Comparison of ENCODE assay signal across 1 cellular context in genomic region chr15:40564591-40565332, GRCh38.
A peak's percentile ranks its signal among the peaks of the same experiment; 100 is the strongest.
TF ChIP-seq lines count a peak whose summit lies in the region.

Gene CCDC32 (minus strand): TSS chr15:40565042. CDS start chr15:40563015, 2,027 bp downstream.

TF ChIP-seq in HepG2, 621 proteins besides CTCF, POLR2A, EP300 and RAD21 (continued from another document and continues in another):
- peak; percentile 72 to 79 for TF ChIP-seq HMGXB4 (CRISPR knock-in tag; IDR thresholded peaks at IDR 0.05; ENCODE audit: borderline replicate concordance in 1 of 2, low read depth in 1 of 2)
- TF ChIP-seq FOXC1 (CRISPR knock-in tag; IDR thresholded peaks at IDR 0.05; ENCODE audit: borderline replicate concordance) = peak; percentile 60; the same call in 1 of the 2 replicates
- no peak for TF ChIP-seq ZNF18 (CRISPR knock-in tag; IDR thresholded peaks at IDR 0.05; ENCODE audit: insufficient replicate concordance)
- TF ChIP-seq ZNF674 (CRISPR knock-in tag; IDR thresholded peaks at IDR 0.05; ENCODE audit: low read depth) = no peak
- no peak for TF ChIP-seq ZFP36 (IDR thresholded peaks at IDR 0.05; ENCODE audit: borderline replicate concordance, low read depth, low read length, partially characterized antibody)
- no peak for TF ChIP-seq SCMH1 (CRISPR knock-in tag; IDR thresholded peaks at IDR 0.05; ENCODE audit: borderline replicate concordance)
- TF ChIP-seq ZNF570 (CRISPR knock-in tag; IDR thresholded peaks at IDR 0.05; ENCODE audit: borderline replicate concordance) = no peak
- TF ChIP-seq ZNF225 (CRISPR knock-in tag; IDR thresholded peaks at IDR 0.05) = no peak; the same call in 1 of the 2 replicates
- no peak for TF ChIP-seq ZNF841 (CRISPR knock-in tag; IDR thresholded peaks at IDR 0.05; ENCODE audit: borderline replicate concordance)
- TF ChIP-seq E2F1 (CRISPR knock-in tag; IDR thresholded peaks at IDR 0.05) = no peak
- peak; percentile 63; the same call in 1 of the 2 replicates for TF ChIP-seq TFDP2 (CRISPR knock-in tag; IDR thresholded peaks at IDR 0.05)
- peak; percentile 65; the same call in 1 of the 2 replicates for TF ChIP-seq HES4 (CRISPR knock-in tag; IDR thresholded peaks at IDR 0.05; ENCODE audit: borderline replicate concordance)
- no peak; the same call in 1 of the 2 replicates for TF ChIP-seq ZNF678 (CRISPR knock-in tag; IDR thresholded peaks at IDR 0.05)
- no peak for TF ChIP-seq ZFP1 (CRISPR knock-in tag; IDR thresholded peaks at IDR 0.05)
- TF ChIP-seq ZNF792 (CRISPR knock-in tag; IDR thresholded peaks at IDR 0.05) = peak; percentile 63; the same call in 1 of the 2 replicates
- TF ChIP-seq CENPX (CRISPR knock-in tag; IDR thresholded peaks at IDR 0.05) = no peak
- TF ChIP-seq TMF1 (CRISPR knock-in tag; IDR thresholded peaks at IDR 0.05; ENCODE audit: low read depth) = no peak
- TF ChIP-seq KIAA2018 (CRISPR knock-in tag; IDR thresholded peaks at IDR 0.05; ENCODE audit: borderline replicate concordance) = no peak
- 0 out of 2 replicates have a peak, but pooled peaks have one; percentile 33 for TF ChIP-seq ZNF276 (CRISPR knock-in tag; IDR thresholded peaks at IDR 0.05; ENCODE audit: low read depth)
- no peak for TF ChIP-seq MBNL3 (CRISPR knock-in tag; conservative IDR thresholded peaks at IDR 0.05)
- TF ChIP-seq SIN3A (IDR thresholded peaks at IDR 0.05; ENCODE audit: borderline replicate concordance, low read depth, low read length) = no peak
- peak; percentile 44; the same call in 1 of the 2 replicates for TF ChIP-seq ZNF768 (CRISPR knock-in tag; IDR thresholded peaks at IDR 0.05)
- TF ChIP-seq AGO1 (IDR thresholded peaks at IDR 0.05; ENCODE audit: low read depth, low read length, poor library complexity, severe bottlenecking) = no peak
- no peak; the same call in 1 of the 2 replicates for TF ChIP-seq MEF2D (CRISPR knock-in tag; IDR thresholded peaks at IDR 0.05)
- no peak for TF ChIP-seq ZNF274 (CRISPR knock-in tag; IDR thresholded peaks at IDR 0.05)
- TF ChIP-seq HOXA5 (CRISPR knock-in tag; IDR thresholded peaks at IDR 0.05) = peak; percentile 54; the same call in 1 of the 2 replicates
- no peak for TF ChIP-seq ZNF784 (CRISPR knock-in tag; IDR thresholded peaks at IDR 0.05; ENCODE audit: borderline replicate concordance)
- no peak for TF ChIP-seq CCAR2 (optimal IDR thresholded peaks at IDR 0.05; ENCODE audit: low read depth, low read length)
- no peak for TF ChIP-seq ZNF432 (CRISPR knock-in tag; IDR thresholded peaks at IDR 0.05; ENCODE audit: borderline replicate concordance)
- no peak for TF ChIP-seq ZNF75D (CRISPR knock-in tag; IDR thresholded peaks at IDR 0.05; ENCODE audit: borderline replicate concordance)
- no peak for TF ChIP-seq NCOR1 (IDR thresholded peaks at IDR 0.05; ENCODE audit: borderline replicate concordance, low read length)
- no peak for TF ChIP-seq ZNF10 (CRISPR knock-in tag; IDR thresholded peaks at IDR 0.05; ENCODE audit: borderline replicate concordance, low read depth)
- TF ChIP-seq ZNF724P (CRISPR knock-in tag; IDR thresholded peaks at IDR 0.05; ENCODE audit: borderline replicate concordance) = no peak
- TF ChIP-seq RARG (CRISPR knock-in tag; IDR thresholded peaks at IDR 0.05; ENCODE audit: low read depth) = no peak
- TF ChIP-seq JUN (CRISPR knock-in tag; IDR thresholded peaks at IDR 0.05) = no peak
- TF ChIP-seq RBM22 (optimal IDR thresholded peaks at IDR 0.05; ENCODE audit: low read length) = no peak
- no peak for TF ChIP-seq POLR2AphosphoS2 (IDR thresholded peaks at IDR 0.05; ENCODE audit: low read depth, low read length)
- no peak for TF ChIP-seq MATR3 (CRISPR knock-in tag; IDR thresholded peaks at IDR 0.05)
- TF ChIP-seq THYN1 (CRISPR knock-in tag; IDR thresholded peaks at IDR 0.05; ENCODE audit: borderline replicate concordance, low read depth) = no peak
- TF ChIP-seq CREB3 (CRISPR knock-in tag; IDR thresholded peaks at IDR 0.05) = no peak
- TF ChIP-seq ZMAT3 (CRISPR knock-in tag; conservative IDR thresholded peaks at IDR 0.05) = no peak
- TF ChIP-seq ARNT2 (CRISPR knock-in tag; IDR thresholded peaks at IDR 0.05; ENCODE audit: low read depth) = peak; percentile 17; the same call in 1 of the 2 replicates
- no peak for TF ChIP-seq DBP (CRISPR knock-in tag; IDR thresholded peaks at IDR 0.05; ENCODE audit: not compliant biosample characterization)
- 0 out of 2 replicates have a peak, but pooled peaks have one; percentile 35 for TF ChIP-seq SP5 (CRISPR knock-in tag; IDR thresholded peaks at IDR 0.05; ENCODE audit: borderline replicate concordance, low read depth)
- no peak for TF ChIP-seq ZSCAN30 (CRISPR knock-in tag; IDR thresholded peaks at IDR 0.05)
- no peak for TF ChIP-seq IKZF4 (CRISPR knock-in tag; IDR thresholded peaks at IDR 0.05; ENCODE audit: borderline replicate concordance, low read depth, not compliant biosample characterization)
- TF ChIP-seq KDM5A (IDR thresholded peaks at IDR 0.05; ENCODE audit: borderline replicate concordance, low read length) = peak; percentile 55
